In the genomic region with DNA sequence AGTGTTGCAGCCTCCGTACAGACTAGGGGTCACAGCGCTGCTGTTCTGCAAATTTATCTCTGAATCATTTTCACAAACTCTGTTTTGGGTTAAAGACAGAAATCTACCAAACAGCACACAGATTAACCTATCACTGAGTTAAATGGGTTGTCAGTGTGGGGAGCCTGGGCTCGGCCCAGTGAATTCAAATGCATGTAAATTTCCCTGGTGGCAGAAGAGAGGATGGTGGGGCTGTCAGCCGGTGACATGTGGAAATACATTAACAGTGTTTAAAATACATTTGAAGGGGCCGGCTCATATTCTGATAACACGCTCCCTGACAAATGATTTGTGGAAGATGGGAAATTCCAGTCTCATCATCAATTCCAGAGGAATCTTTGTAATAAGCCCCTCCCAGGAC, we compare ENCODE assay signal across 23 cellular contexts.
"Had no signal": no experiment of that assay in that cellular context is flagged by ENCODE, and none has a peak within 500 bp of the region (broad histone marks: within the 10 kb centered on the region; RNA-seq: fewer than 3 reads in every experiment).

No MANE protein-coding gene starts in this region.

- H3K27me3 ChIP-seq: colonic mucosa, foreskin keratinocyte, gastrocnemius medialis had no signal

- H3K9me3 ChIP-seq: colonic mucosa, esophagus muscularis mucosa, gastrocnemius medialis, gastroesophageal sphincter, heart left ventricle, heart right ventricle had no signal

- H3K27ac ChIP-seq: colonic mucosa, coronary artery, dorsolateral prefrontal cortex, epithelial cell of prostate, esophagus muscularis mucosa, esophagus squamous epithelium, foreskin keratinocyte, gastrocnemius medialis, gastroesophageal sphincter, heart left ventricle, heart right ventricle had no signal

- H3K4me3 ChIP-seq: colonic mucosa, coronary artery, dorsolateral prefrontal cortex, esophagus muscularis mucosa, esophagus squamous epithelium, gastrocnemius medialis, gastroesophageal sphincter, heart left ventricle, heart right ventricle had no signal

- H3K4me3 Mint-ChIP-seq: dendritic cell treated with granulocyte-macrophage colony-stimulating factor and Interleukin-4, amounts not matched to agents 40 ng/mL and 50 ng/mL, for 4 days; effector memory CD8-positive, alpha-beta T cell had no signal

- H3K36me3 ChIP-seq: colonic mucosa, esophagus muscularis mucosa, esophagus squamous epithelium, gastrocnemius medialis, gastroesophageal sphincter, heart left ventricle, heart right ventricle had no signal

- H3K9me3 Mint-ChIP-seq: dendritic cell treated with granulocyte-macrophage colony-stimulating factor and Interleukin-4, amounts not matched to agents 40 ng/mL and 50 ng/mL, for 4 days had no signal

- H3K27me3 Mint-ChIP-seq: dendritic cell treated with granulocyte-macrophage colony-stimulating factor and Interleukin-4, amounts not matched to agents 40 ng/mL and 50 ng/mL, for 4 days had no signal

- DNase-seq: colonic mucosa; cortex of kidney; dermis blood vessel endothelial cell; dorsolateral prefrontal cortex; effector CD4-positive, alpha-beta T cell; effector CD8-positive, alpha-beta T cell; effector memory CD4-positive, alpha-beta T cell; effector memory CD8-positive, alpha-beta T cell; erythroblast; esophagus squamous epithelium; foreskin fibroblast; foreskin keratinocyte; foreskin melanocyte; gastrocnemius medialis; glutamatergic neuron; head of caudate nucleus; heart left ventricle; heart right ventricle had no signal

- H3K27ac Mint-ChIP-seq: dendritic cell treated with granulocyte-macrophage colony-stimulating factor and Interleukin-4, amounts not matched to agents 40 ng/mL and 50 ng/mL, for 4 days; effector memory CD8-positive, alpha-beta T cell had no signal

- H3K4me1 ChIP-seq: colonic mucosa, esophagus muscularis mucosa, esophagus squamous epithelium, foreskin keratinocyte, gastrocnemius medialis, gastroesophageal sphincter, heart left ventricle, heart right ventricle had no signal
